ENCODE assay signal across 1 cellular context in genomic region chr22:37269930-37270678, GRCh38.
A peak's percentile ranks its signal among the peaks of the same experiment; 100 is the strongest.
TF ChIP-seq lines count a peak whose summit lies in the region.

No MANE protein-coding gene starts in this region.

TF ChIP-seq in K562, 482 proteins besides CTCF, POLR2A, EP300 and RAD21:
- TF ChIP-seq ZNF146 (CRISPR knock-in tag; IDR thresholded peaks at IDR 0.05; ENCODE audit: unreplicated experiment) (peak; percentile 69), GABPA (tag; conservative IDR thresholded peaks at IDR 0.05; ENCODE audit: low read depth) (no peak)
